ENCODE assay signal across 10 cellular contexts in genomic region chr13:102599451-102600012, GRCh38. TPM values are rescaled to one million over a fixed set of nuclear protein-coding genes. Genes with fewer than 3 reads are reported as not detected.
A peak's percentile ranks its signal among the peaks of the same experiment; 100 is the strongest.
DNase-seq lines count a peak whose midpoint lies in the region; ATAC-seq and TF ChIP-seq lines count a peak whose summit lies in the region.
"Had no signal": no experiment of that assay in that cellular context is flagged by ENCODE, and none has a peak within 500 bp of the region (broad histone marks: within the 10 kb centered on the region; RNA-seq: fewer than 3 reads in every experiment).

No MANE protein-coding gene starts in this region.

- POLR2A ChIA-PET in CD8-positive, alpha-beta memory T cell (lab: Charles Lee), result no interaction called here
- POLR2A ChIA-PET in activated CD8-positive, alpha-beta T cell treated with anti-CD3 and anti-CD28 coated beads, Interleukin-2, amount 10 ng/mL, durations not matched to agents 7 days and 5 days (lab: Charles Lee), result interaction anchor here (0.6 to 2.2 kb wide), 2 partner anchors 61 to 246 kb away, joined by 3 to 6 read pairs; partner anchors contain the start of gene ERCC5

- DNase-seq in CD8-positive, alpha-beta memory T cell, result peak in 2 of 5 donors; percentile 24 to 48
- DNase-seq in HFFc6, result no peak
- DNase-seq in activated CD8-positive, alpha-beta T cell treated with anti-CD3 and anti-CD28 coated beads, Interleukin-2, amount 10 ng/mL, durations not matched to agents 7 days and 5 days, result peak; percentile 33
- DNase-seq in natural killer cell, result no peak
- DNase-seq in stimulated activated CD4-positive, alpha-beta T cell treated with anti-CD3 and anti-CD28 coated beads, Interleukin-4, amount 100 ng/mL, for 1 hour, result no peak
- DNase-seq in COLO829 (ENCODE audit: low spot score), result no peak
- no peak for DNase-seq in NCI-H510A (lab: John Stamatoyannopoulos, UW)
- DNase-seq: brain microvascular endothelial cell, NCI-H1436 treated with DMSO at 0.1 percent for 48 hours, NCI-H774 had no signal

- peaks cover 63% of the 10 kb centered on the region for H3K4me1 ChIP-seq in CD8-positive, alpha-beta memory T cell (ENCODE audit: insufficient read depth, low read length)

- peaks cover 80 to 84% (median 83%) of the 10 kb centered on the region in 3 donors for H3K4me1 Mint-ChIP-seq in CD8-positive, alpha-beta memory T cell
- peaks cover 75% of the 10 kb centered on the region for H3K4me1 Mint-ChIP-seq in HFFc6 (ENCODE audit: low read depth)
- peaks cover 67% of the 10 kb centered on the region for H3K4me1 Mint-ChIP-seq in activated CD8-positive, alpha-beta T cell treated with anti-CD3 and anti-CD28 coated beads, Interleukin-2, amount 10 ng/mL, durations not matched to agents 7 days and 5 days (ENCODE audit: low read depth)
- peaks cover 89% of the 10 kb centered on the region in 2 donors for H3K4me1 Mint-ChIP-seq in natural killer cell

- no peaks in the 10 kb centered on the region for H3K9me3 Mint-ChIP-seq in CD8-positive, alpha-beta memory T cell
- H3K9me3 Mint-ChIP-seq in HFFc6 (no peaks in the 10 kb centered on the region), natural killer cell (no peaks in the 10 kb centered on the region)
- no peaks in the 10 kb centered on the region for H3K9me3 Mint-ChIP-seq in activated CD8-positive, alpha-beta T cell treated with anti-CD3 and anti-CD28 coated beads, Interleukin-2, amount 10 ng/mL, durations not matched to agents 7 days and 5 days (ENCODE audit: insufficient read depth)

- H3K27ac ChIP-seq in CD8-positive, alpha-beta memory T cell (ENCODE audit: low read depth, low read length), result no peak overlapping the region
- H3K27ac ChIP-seq: brain microvascular endothelial cell had no signal

- CTCF ChIA-PET in CD8-positive, alpha-beta memory T cell (lab: Charles Lee), result no interaction called here
- CTCF ChIA-PET in activated CD8-positive, alpha-beta T cell treated with anti-CD3 and anti-CD28 coated beads, Interleukin-2, amount 10 ng/mL, durations not matched to agents 7 days and 5 days (lab: Charles Lee), result interaction anchor here (0.6 kb wide), 1 partner anchor 202 kb away, joined by 3 read pairs; no protein-coding TSS in a partner anchor

- no peak for TF ChIP-seq CTCF in HFFc6 (IDR thresholded peaks at IDR 0.05)
- no peak for TF ChIP-seq CTCF in natural killer cell (IDR thresholded peaks at IDR 0.05)

- H3K9me3 ChIP-seq in CD8-positive, alpha-beta memory T cell (ENCODE audit: low read length), result no peaks in the 10 kb centered on the region

- H3K27me3 ChIP-seq in CD8-positive, alpha-beta memory T cell (ENCODE audit: insufficient read depth, low read length, poor library complexity, severe bottlenecking), result no peaks in the 10 kb centered on the region
- H3K27me3 ChIP-seq: brain microvascular endothelial cell had no signal

- intact Hi-C loops in natural killer cell (cut with micrococcal nuclease), result loop anchor here (5.0 to 10.0 kb wide), 2 partner anchors 203 to 205 kb away; no protein-coding TSS in a partner anchor

- peaks cover 0 to 56% (median 9%) of the 10 kb centered on the region in 3 donors for H3K36me3 Mint-ChIP-seq in CD8-positive, alpha-beta memory T cell
- H3K36me3 Mint-ChIP-seq in HFFc6 (ENCODE audit: low read depth) (peaks cover 25% of the 10 kb centered on the region), natural killer cell (no peaks in the 10 kb centered on the region)
- H3K36me3 Mint-ChIP-seq in activated CD8-positive, alpha-beta T cell treated with anti-CD3 and anti-CD28 coated beads, Interleukin-2, amount 10 ng/mL, durations not matched to agents 7 days and 5 days (ENCODE audit: low read depth), result peaks cover 47% of the 10 kb centered on the region

- peak overlapping the region; percentile 11 for H3K4me3 ChIP-seq in CD8-positive, alpha-beta memory T cell (ENCODE audit: low read length)

- H3K4me3 Mint-ChIP-seq in CD8-positive, alpha-beta memory T cell, result peak overlapping the region; percentile 89 to 98 (median 96)
- H3K4me3 Mint-ChIP-seq in HFFc6, result peak overlapping the region; percentile 97
- peak overlapping the region; percentile 89 for H3K4me3 Mint-ChIP-seq in activated CD8-positive, alpha-beta T cell treated with anti-CD3 and anti-CD28 coated beads, Interleukin-2, amount 10 ng/mL, durations not matched to agents 7 days and 5 days
- H3K4me3 Mint-ChIP-seq in natural killer cell, result peak overlapping the region; percentile 69

- peaks cover 0 to 5% of the 10 kb centered on the region in 2 donors for H3K27me3 Mint-ChIP-seq in CD8-positive, alpha-beta memory T cell
- H3K27me3 Mint-ChIP-seq in HFFc6 (ENCODE audit: insufficient read depth) (no peaks in the 10 kb centered on the region; the same call in none of the 2 replicates), natural killer cell (ENCODE audit: low read depth in 2 of 2) (no peaks in the 10 kb centered on the region)
- no peaks in the 10 kb centered on the region for H3K27me3 Mint-ChIP-seq in activated CD8-positive, alpha-beta T cell treated with anti-CD3 and anti-CD28 coated beads, Interleukin-2, amount 10 ng/mL, durations not matched to agents 7 days and 5 days (ENCODE audit: low read depth)

- H3K27ac Mint-ChIP-seq in CD8-positive, alpha-beta memory T cell, result peak overlapping the region; percentile 48 to 97 (median 70)
- H3K27ac Mint-ChIP-seq in HFFc6 (no peak overlapping the region), natural killer cell (peak overlapping the region; percentile 92 to 100)
- H3K27ac Mint-ChIP-seq in activated CD8-positive, alpha-beta T cell treated with anti-CD3 and anti-CD28 coated beads, Interleukin-2, amount 10 ng/mL, durations not matched to agents 7 days and 5 days, result peak overlapping the region; percentile 72

- no peak for ATAC-seq in activated CD8-positive, alpha-beta T cell treated with anti-CD3 and anti-CD28 coated beads, Interleukin-2, amount 10 ng/mL, durations not matched to agents 7 days and 5 days
- ATAC-seq in natural killer cell, result no peak

- peaks cover 3% of the 10 kb centered on the region for H3K36me3 ChIP-seq in CD8-positive, alpha-beta memory T cell (ENCODE audit: insufficient read depth, low read length)
- H3K36me3 ChIP-seq: brain microvascular endothelial cell had no signal

RNA-seq across cellular contexts. Expression of gene TPP2, which starts 2.7 kb away (rescaled TPM):
- total RNA-seq in CD8-positive, alpha-beta memory T cell, result 10 to 100 TPM; 74.0 to 77.7 TPM
- 63.5 TPM for polyA plus RNA-seq in CD8-positive, alpha-beta memory T cell
- 10 to 100 TPM; 41.9 to 52.5 (median 44.6) TPM for total RNA-seq in HFFc6 (2021; fragmentation: NEBNext Ultra II Directional; extraction: Animal tissue kit (Norgen Biotek cat#: 25700))
- 10 to 100 TPM; 77.8 to 85.4 TPM for total RNA-seq in activated CD8-positive, alpha-beta T cell treated with anti-CD3 and anti-CD28 coated beads, Interleukin-2, amount 10 ng/mL, durations not matched to agents 7 days and 5 days
- total RNA-seq in natural killer cell, result 100 to 1,000 TPM; 128 to 147 (median 136) TPM
